ENCODE assay signal across 1 cellular context in the genomic region with DNA sequence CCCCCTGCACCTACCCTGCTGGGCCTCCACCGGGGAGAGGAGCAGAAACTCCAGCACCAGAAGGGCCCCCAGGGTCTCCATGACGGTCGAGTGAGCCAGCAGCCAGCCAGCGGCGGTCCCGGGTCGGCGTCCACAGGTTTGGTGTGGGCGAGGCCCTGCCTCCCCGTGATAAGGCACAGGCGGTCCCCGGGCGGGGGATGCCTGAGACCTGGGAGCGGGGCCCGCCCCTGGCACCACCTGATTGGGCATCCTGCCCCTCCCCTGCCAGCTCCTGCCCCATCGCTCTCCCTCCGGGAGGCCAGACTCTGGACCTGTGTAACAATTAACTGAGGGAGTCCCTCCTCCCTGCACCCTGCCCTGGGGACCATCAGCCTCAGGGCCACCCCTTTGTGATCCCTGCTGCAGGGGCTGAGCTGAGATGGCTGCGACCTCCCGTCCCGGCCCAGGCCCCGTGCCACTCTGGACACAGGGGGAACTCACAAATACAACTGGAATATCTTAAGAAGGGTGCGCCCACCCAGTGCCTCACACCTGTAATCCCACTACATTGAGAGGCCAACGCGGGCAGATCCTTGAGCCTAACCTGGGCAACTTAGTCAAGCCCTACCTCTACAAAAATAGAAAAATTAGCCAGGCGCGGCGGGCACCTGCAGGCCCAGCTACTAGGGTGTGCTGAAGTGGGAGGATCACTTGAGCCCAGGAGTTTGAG.
A peak's percentile ranks its signal among the peaks of the same experiment; 100 is the strongest.
TF ChIP-seq lines count a peak whose summit lies in the region.

TSS of gene SMIM24 (minus strand) at position 143 of the 709 bp plus-strand sequence. CDS start at position 81, 62 bp downstream.

TF ChIP-seq in HepG2, 621 proteins besides CTCF, POLR2A, EP300 and RAD21 (continued from another document and continues in another):
- TF ChIP-seq, protein P1, sequence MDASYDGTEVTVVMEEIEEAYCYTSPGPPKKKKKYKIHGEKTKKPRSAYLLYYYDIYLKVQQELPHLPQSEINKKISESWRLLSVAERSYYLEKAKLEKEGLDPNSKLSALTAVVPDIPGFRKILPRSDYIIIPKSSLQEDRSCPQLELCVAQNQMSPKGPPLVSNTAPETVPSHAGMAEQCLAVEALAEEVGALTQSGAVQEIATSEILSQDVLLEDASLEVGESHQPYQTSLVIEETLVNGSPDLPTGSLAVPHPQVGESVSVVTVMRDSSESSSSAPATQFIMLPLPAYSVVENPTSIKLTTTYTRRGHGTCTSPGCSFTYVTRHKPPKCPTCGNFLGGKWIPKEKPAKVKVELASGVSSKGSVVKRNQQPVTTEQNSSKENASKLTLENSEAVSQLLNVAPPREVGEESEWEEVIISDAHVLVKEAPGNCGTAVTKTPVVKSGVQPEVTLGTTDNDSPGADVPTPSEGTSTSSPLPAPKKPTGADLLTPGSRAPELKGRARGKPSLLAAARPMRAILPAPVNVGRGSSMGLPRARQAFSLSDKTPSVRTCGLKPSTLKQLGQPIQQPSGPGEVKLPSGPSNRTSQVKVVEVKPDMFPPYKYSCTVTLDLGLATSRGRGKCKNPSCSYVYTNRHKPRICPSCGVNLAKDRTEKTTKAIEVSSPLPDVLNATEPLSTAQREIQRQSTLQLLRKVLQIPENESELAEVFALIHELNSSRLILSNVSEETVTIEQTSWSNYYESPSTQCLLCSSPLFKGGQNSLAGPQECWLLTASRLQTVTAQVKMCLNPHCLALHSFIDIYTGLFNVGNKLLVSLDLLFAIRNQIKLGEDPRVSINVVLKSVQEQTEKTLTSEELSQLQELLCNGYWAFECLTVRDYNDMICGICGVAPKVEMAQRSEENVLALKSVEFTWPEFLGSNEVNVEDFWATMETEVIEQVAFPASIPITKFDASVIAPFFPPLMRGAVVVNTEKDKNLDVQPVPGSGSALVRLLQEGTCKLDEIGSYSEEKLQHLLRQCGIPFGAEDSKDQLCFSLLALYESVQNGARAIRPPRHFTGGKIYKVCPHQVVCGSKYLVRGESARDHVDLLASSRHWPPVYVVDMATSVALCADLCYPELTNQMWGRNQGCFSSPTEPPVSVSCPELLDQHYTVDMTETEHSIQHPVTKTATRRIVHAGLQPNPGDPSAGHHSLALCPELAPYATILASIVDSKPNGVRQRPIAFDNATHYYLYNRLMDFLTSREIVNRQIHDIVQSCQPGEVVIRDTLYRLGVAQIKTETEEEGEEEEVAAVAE (CRISPR knock-in tag; IDR thresholded peaks at IDR 0.05; ENCODE audit: borderline replicate concordance), result no peak
- TF ChIP-seq AGO1 (IDR thresholded peaks at IDR 0.05; ENCODE audit: low read depth, low read length, poor library complexity, severe bottlenecking) (no peak), ZNF589 (CRISPR knock-in tag; conservative IDR thresholded peaks at IDR 0.05) (no peak; the same call in 1 of the 2 replicates), NKX3-1 (CRISPR knock-in tag; IDR thresholded peaks at IDR 0.05) (no peak), HMG20B (CRISPR knock-in tag; conservative IDR thresholded peaks at IDR 0.05) (no peak; the same call in 1 of the 2 replicates), HCFC1 (IDR thresholded peaks at IDR 0.05; ENCODE audit: low read depth, low read length) (no peak), ZSCAN20 (CRISPR knock-in tag; IDR thresholded peaks at IDR 0.05; ENCODE audit: borderline replicate concordance) (no peak), FLYWCH1 (CRISPR knock-in tag; IDR thresholded peaks at IDR 0.05) (no peak; the same call in 1 of the 2 replicates), ZBTB42 (CRISPR knock-in tag; IDR thresholded peaks at IDR 0.05) (peak; percentile 66; the same call in 1 of the 2 replicates), ARID5B (CRISPR knock-in tag; IDR thresholded peaks at IDR 0.05) (peak; percentile 21; the same call in 1 of the 2 replicates), ZNF549 (CRISPR knock-in tag; IDR thresholded peaks at IDR 0.05) (no peak), SAP130 (CRISPR knock-in tag; IDR thresholded peaks at IDR 0.05; ENCODE audit: low read depth) (peak; percentile 60), MIXL1 (CRISPR knock-in tag; IDR thresholded peaks at IDR 0.05) (0 out of 2 replicates have a peak, but pooled peaks have one; percentile 56), CERS6 (CRISPR knock-in tag; IDR thresholded peaks at IDR 0.05) (no peak), ZNF678 (CRISPR knock-in tag; IDR thresholded peaks at IDR 0.05) (no peak; the same call in 1 of the 2 replicates), ZKSCAN8 (CRISPR knock-in tag; IDR thresholded peaks at IDR 0.05; ENCODE audit: borderline replicate concordance) (no peak), HOXA3 (CRISPR knock-in tag; IDR thresholded peaks at IDR 0.05) (peak; percentile 30; the same call in 1 of the 2 replicates), REL (CRISPR knock-in tag; conservative IDR thresholded peaks at IDR 0.05) (no peak), CHCHD3 (CRISPR knock-in tag; IDR thresholded peaks at IDR 0.05) (no peak), ZNF280D (CRISPR knock-in tag; IDR thresholded peaks at IDR 0.05) (no peak; the same call in 1 of the 2 replicates), ZNF800 (CRISPR knock-in tag; IDR thresholded peaks at IDR 0.05) (no peak), KLF16 (CRISPR knock-in tag; IDR thresholded peaks at IDR 0.05) (no peak), STAT6 (CRISPR knock-in tag; IDR thresholded peaks at IDR 0.05; ENCODE audit: borderline replicate concordance) (no peak), NFRKB (IDR thresholded peaks at IDR 0.05) (no peak), ZFP82 (CRISPR knock-in tag; IDR thresholded peaks at IDR 0.05; ENCODE audit: borderline replicate concordance) (no peak), ELF4 (CRISPR knock-in tag; IDR thresholded peaks at IDR 0.05; ENCODE audit: borderline replicate concordance) (no peak), CBFB (CRISPR knock-in tag; IDR thresholded peaks at IDR 0.05) (no peak), MEIS2 (CRISPR knock-in tag; IDR thresholded peaks at IDR 0.05) (no peak), ZNF564 (CRISPR knock-in tag; IDR thresholded peaks at IDR 0.05) (no peak; the same call in 1 of the 2 replicates), MZF1 (CRISPR knock-in tag; IDR thresholded peaks at IDR 0.05; ENCODE audit: borderline replicate concordance) (no peak), ZNF460 (CRISPR knock-in tag; IDR thresholded peaks at IDR 0.05; ENCODE audit: borderline replicate concordance) (no peak), CREBL2 (CRISPR knock-in tag; IDR thresholded peaks at IDR 0.05; ENCODE audit: borderline replicate concordance) (no peak), ZNF780A (CRISPR knock-in tag; IDR thresholded peaks at IDR 0.05) (no peak), SMAD1 (CRISPR knock-in tag; IDR thresholded peaks at IDR 0.05; ENCODE audit: borderline replicate concordance, low read depth) (no peak), KDM5A (IDR thresholded peaks at IDR 0.05; ENCODE audit: borderline replicate concordance, low read length) (no peak), ZNF20 (CRISPR knock-in tag; IDR thresholded peaks at IDR 0.05) (no peak), ZNF124 (CRISPR knock-in tag; IDR thresholded peaks at IDR 0.05) (peak; percentile 62; the same call in 1 of the 2 replicates), ZNF816 (CRISPR knock-in tag; IDR thresholded peaks at IDR 0.05; ENCODE audit: borderline replicate concordance) (no peak)
- TF ChIP-seq, protein P2, sequence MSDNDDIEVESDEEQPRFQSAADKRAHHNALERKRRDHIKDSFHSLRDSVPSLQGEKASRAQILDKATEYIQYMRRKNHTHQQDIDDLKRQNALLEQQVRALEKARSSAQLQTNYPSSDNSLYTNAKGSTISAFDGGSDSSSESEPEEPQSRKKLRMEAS (IDR thresholded peaks at IDR 0.05), result peak; percentile 48; the same call in 1 of the 2 replicates
